ENCODE assay signal across 30 cellular contexts in genomic region chr10:20474064-20474463, GRCh38.
"Had no signal": no experiment of that assay in that cellular context is flagged by ENCODE, and none has a peak within 500 bp of the region (broad histone marks: within the 10 kb centered on the region; RNA-seq: fewer than 3 reads in every experiment).

No MANE protein-coding gene starts in this region.

- H3K4me2 ChIP-seq: PC-9 had no signal

- H3K27ac Mint-ChIP-seq: activated CD4-positive, alpha-beta memory T cell treated with anti-CD3 and anti-CD28 coated beads, Interleukin-2, amount 10 ng/mL, durations not matched to agents 7 days and 5 days; activated CD8-positive, alpha-beta memory T cell treated with anti-CD3 and anti-CD28 coated beads, Interleukin-2, amount 10 ng/mL, durations not matched to agents 7 days and 5 days; activated naive CD4-positive, alpha-beta T cell treated with anti-CD3 and anti-CD28 coated beads, Interleukin-2, amount 10 ng/mL, durations not matched to agents 7 days and 5 days; activated naive CD8-positive, alpha-beta T cell; activated naive CD8-positive, alpha-beta T cell treated with anti-CD3 and anti-CD28 coated beads, Interleukin-2, amount 50 U/mL, for 24 hours had no signal

- H3K36me3 ChIP-seq: MG63, WERI-Rb-1 had no signal

- H3K4me3 ChIP-seq: MG63, PC-9 had no signal

- H3K36me3 Mint-ChIP-seq: activated CD8-positive, alpha-beta memory T cell treated with anti-CD3 and anti-CD28 coated beads, Interleukin-2, amount 10 ng/mL, durations not matched to agents 7 days and 5 days; activated naive CD4-positive, alpha-beta T cell treated with anti-CD3 and anti-CD28 coated beads, Interleukin-2, amount 10 ng/mL, durations not matched to agents 7 days and 5 days; activated naive CD8-positive, alpha-beta T cell; brain had no signal

- DNase-seq: activated CD4-positive, alpha-beta memory T cell treated with anti-CD3 and anti-CD28 coated beads, Interleukin-2, amount 10 ng/mL, durations not matched to agents 7 days and 5 days; activated CD4-positive, alpha-beta T cell treated with anti-CD3 and anti-CD28 coated beads for 1 hour; activated CD4-positive, alpha-beta T cell treated with anti-CD3 and anti-CD28 coated beads for 48 hours; activated CD4-positive, CD25-positive, alpha-beta regulatory T cell; activated CD8-positive, alpha-beta memory T cell treated with anti-CD3 and anti-CD28 coated beads for 24 hours; activated CD8-positive, alpha-beta memory T cell treated with anti-CD3 and anti-CD28 coated beads, Interleukin-2, amount 10 ng/mL, durations not matched to agents 7 days and 5 days; activated CD8-positive, alpha-beta memory T cell treated with anti-CD3 and anti-CD28 coated beads, Interleukin-2, amount 50 U/mL, for 48 hours; activated effector memory CD4-positive, alpha-beta T cell treated with Interleukin-2 at 50 U/mL for 16 hours; activated naive CD4-positive, alpha-beta T cell treated with anti-CD3 and anti-CD28 coated beads, Interleukin-2, amount 10 ng/mL, durations not matched to agents 7 days and 5 days; activated naive CD8-positive, alpha-beta T cell treated with anti-CD3 and anti-CD28 coated beads, Interleukin-2, amount 50 U/mL, for 24 hours; activated T-cell treated with anti-CD3 and anti-CD28 coated beads, Interleukin-2, amount 50 U/mL, for 48 hours; anterior cingulate cortex; central memory CD4-positive, alpha-beta T cell; Kasumi-1; KG1; MG63; NCI-H1105; NCI-H1417 treated with DMSO at 0.1 percent for 48 hours; NCI-H187 treated with DMSO at 0.1 percent for 48 hours; NCI-H2081 treated with DMSO at 0.1 percent for 48 hours; NCI-H226; NCI-H69; NCI-H82; PC-9; SIG-M5; WERI-Rb-1 had no signal

- H2AFZ ChIP-seq: PC-9 had no signal

- H3K27me3 Mint-ChIP-seq: activated CD4-positive, alpha-beta memory T cell treated with anti-CD3 and anti-CD28 coated beads, Interleukin-2, amount 10 ng/mL, durations not matched to agents 7 days and 5 days; activated CD8-positive, alpha-beta memory T cell treated with anti-CD3 and anti-CD28 coated beads, Interleukin-2, amount 10 ng/mL, durations not matched to agents 7 days and 5 days; activated naive CD4-positive, alpha-beta T cell treated with anti-CD3 and anti-CD28 coated beads, Interleukin-2, amount 10 ng/mL, durations not matched to agents 7 days and 5 days; activated naive CD8-positive, alpha-beta T cell; activated naive CD8-positive, alpha-beta T cell treated with anti-CD3 and anti-CD28 coated beads, Interleukin-2, amount 50 U/mL, for 24 hours had no signal

- H3K4me3 Mint-ChIP-seq: activated CD4-positive, alpha-beta memory T cell treated with anti-CD3 and anti-CD28 coated beads, Interleukin-2, amount 10 ng/mL, durations not matched to agents 7 days and 5 days; activated CD8-positive, alpha-beta memory T cell treated with anti-CD3 and anti-CD28 coated beads, Interleukin-2, amount 10 ng/mL, durations not matched to agents 7 days and 5 days; activated naive CD4-positive, alpha-beta T cell treated with anti-CD3 and anti-CD28 coated beads, Interleukin-2, amount 10 ng/mL, durations not matched to agents 7 days and 5 days; activated naive CD8-positive, alpha-beta T cell; activated naive CD8-positive, alpha-beta T cell treated with anti-CD3 and anti-CD28 coated beads, Interleukin-2, amount 50 U/mL, for 24 hours; brain had no signal

- H3K27ac ChIP-seq: PC-9, RWPE1, WERI-Rb-1 had no signal

- H3K4me1 Mint-ChIP-seq: activated CD4-positive, alpha-beta memory T cell treated with anti-CD3 and anti-CD28 coated beads, Interleukin-2, amount 10 ng/mL, durations not matched to agents 7 days and 5 days; activated CD8-positive, alpha-beta memory T cell treated with anti-CD3 and anti-CD28 coated beads, Interleukin-2, amount 10 ng/mL, durations not matched to agents 7 days and 5 days; activated naive CD4-positive, alpha-beta T cell treated with anti-CD3 and anti-CD28 coated beads, Interleukin-2, amount 10 ng/mL, durations not matched to agents 7 days and 5 days; activated naive CD8-positive, alpha-beta T cell treated with anti-CD3 and anti-CD28 coated beads, Interleukin-2, amount 50 U/mL, for 24 hours had no signal

- H3K27me3 ChIP-seq: MG63 had no signal

- H3K9me3 ChIP-seq: MG63 had no signal

- ATAC-seq: activated CD8-positive, alpha-beta memory T cell treated with anti-CD3 and anti-CD28 coated beads, Interleukin-2, amount 10 ng/mL, durations not matched to agents 7 days and 5 days; activated naive CD8-positive, alpha-beta T cell treated with anti-CD3 and anti-CD28 coated beads, Interleukin-2, amount 50 U/mL, for 24 hours; Right ventricle myocardium inferior had no signal
